Comparison of ENCODE assay signal across 15 cellular contexts in genomic region chr2:71884303-71885042, GRCh38.
DNase-seq lines count a peak whose midpoint lies in the region; ATAC-seq and TF ChIP-seq lines count a peak whose summit lies in the region.
"Had no signal": no experiment of that assay in that cellular context is flagged by ENCODE, and none has a peak within 500 bp of the region (broad histone marks: within the 10 kb centered on the region; RNA-seq: fewer than 3 reads in every experiment).

No MANE protein-coding gene starts in this region.

- H3K4me1 ChIP-seq in upper lobe of left lung, result peaks cover 17 to 29% (median 19%) of the 10 kb centered on the region in 4 donors

- H3K36me3 ChIP-seq in upper lobe of left lung, result no peaks in the 10 kb centered on the region
- H3K36me3 ChIP-seq: ovary had no signal

- DNase-seq in GM04504 (ENCODE audit: low read depth) (peak; percentile 64), NB4 (ENCODE audit: low read depth) (peak; percentile 50), coronary artery (ENCODE audit: low spot score) (peak; percentile 50), myocyte (ENCODE audit: low read depth) (peak; percentile 64), upper lobe of left lung (no peak)
- no peak for DNase-seq in activated CD8-positive, alpha-beta T cell treated with anti-CD3 and anti-CD28 coated beads, Interleukin-2, amount 10 ng/mL, durations not matched to agents 7 days and 5 days
- DNase-seq in effector CD4-positive, alpha-beta T cell, result no peak
- DNase-seq: activated CD4-positive, alpha-beta memory T cell treated with anti-CD3 and anti-CD28 coated beads, Interleukin-2, amount 10 ng/mL, durations not matched to agents 7 days and 5 days; amniotic stem cell; NCI-H510A; stimulated activated CD4-positive, alpha-beta T cell treated with anti-CD3 and anti-CD28 coated beads, Interleukin-4, amount 100 ng/mL, for 4 hours had no signal

- H3K36me3 Mint-ChIP-seq in activated CD8-positive, alpha-beta T cell treated with anti-CD3 and anti-CD28 coated beads, Interleukin-2, amount 10 ng/mL, durations not matched to agents 7 days and 5 days (ENCODE audit: low read depth), result no peaks in the 10 kb centered on the region

- H3K27me3 Mint-ChIP-seq in activated CD8-positive, alpha-beta T cell treated with anti-CD3 and anti-CD28 coated beads, Interleukin-2, amount 10 ng/mL, durations not matched to agents 7 days and 5 days (ENCODE audit: low read depth), result no peaks in the 10 kb centered on the region
- H3K27me3 Mint-ChIP-seq: activated CD4-positive, alpha-beta memory T cell treated with anti-CD3 and anti-CD28 coated beads, Interleukin-2, amount 10 ng/mL, durations not matched to agents 7 days and 5 days had no signal

- peaks cover 0 to 2% (median 0%) of the 10 kb centered on the region in 4 donors for H3K9me3 ChIP-seq in upper lobe of left lung
- H3K9me3 ChIP-seq: ovary had no signal

- TF ChIP-seq POLR2A in NB4 (IDR thresholded peaks at IDR 0.05; ENCODE audit: extremely low read depth, insufficient read length) (no peak), upper lobe of left lung (IDR thresholded peaks at IDR 0.05) (no peak)

- CTCF ChIA-PET in activated CD8-positive, alpha-beta T cell treated with anti-CD3 and anti-CD28 coated beads, Interleukin-2, amount 10 ng/mL, durations not matched to agents 7 days and 5 days (lab: Charles Lee), result no interaction called here

- no peak overlapping the region for H3K4me3 ChIP-seq in NB4 (ENCODE audit: low read depth, low read length)
- no peak overlapping the region for H3K4me3 ChIP-seq in coronary artery
- H3K4me3 ChIP-seq in upper lobe of left lung, result no peak overlapping the region
- H3K4me3 ChIP-seq: ovary, SK-N-MC had no signal

- no peaks in the 10 kb centered on the region for H3K4me1 Mint-ChIP-seq in activated CD8-positive, alpha-beta T cell treated with anti-CD3 and anti-CD28 coated beads, Interleukin-2, amount 10 ng/mL, durations not matched to agents 7 days and 5 days (ENCODE audit: low read depth)
- H3K4me1 Mint-ChIP-seq: activated CD4-positive, alpha-beta memory T cell treated with anti-CD3 and anti-CD28 coated beads, Interleukin-2, amount 10 ng/mL, durations not matched to agents 7 days and 5 days had no signal

- no peak for TF ChIP-seq CTCF in NB4 (IDR thresholded peaks at IDR 0.05; ENCODE audit: low read depth, low read length)
- TF ChIP-seq CTCF in coronary artery (IDR thresholded peaks at IDR 0.05), result no peak
- no peak for TF ChIP-seq CTCF in upper lobe of left lung (IDR thresholded peaks at IDR 0.05)

- H3K9me3 Mint-ChIP-seq in activated CD8-positive, alpha-beta T cell treated with anti-CD3 and anti-CD28 coated beads, Interleukin-2, amount 10 ng/mL, durations not matched to agents 7 days and 5 days (ENCODE audit: insufficient read depth), result no peaks in the 10 kb centered on the region
- H3K9me3 Mint-ChIP-seq: activated CD4-positive, alpha-beta memory T cell treated with anti-CD3 and anti-CD28 coated beads, Interleukin-2, amount 10 ng/mL, durations not matched to agents 7 days and 5 days had no signal

- 53 to 84% methylated on average over 2 to 7 of the region's 7 CpGs for WGBS in upper lobe of left lung, 2 donors

- no peaks in the 10 kb centered on the region for H3K27me3 ChIP-seq in upper lobe of left lung
- H3K27me3 ChIP-seq: ovary had no signal

- no peak overlapping the region for H3K4me3 Mint-ChIP-seq in activated CD8-positive, alpha-beta T cell treated with anti-CD3 and anti-CD28 coated beads, Interleukin-2, amount 10 ng/mL, durations not matched to agents 7 days and 5 days
- H3K4me3 Mint-ChIP-seq: activated CD4-positive, alpha-beta memory T cell treated with anti-CD3 and anti-CD28 coated beads, Interleukin-2, amount 10 ng/mL, durations not matched to agents 7 days and 5 days had no signal

- POLR2A ChIA-PET in activated CD8-positive, alpha-beta T cell treated with anti-CD3 and anti-CD28 coated beads, Interleukin-2, amount 10 ng/mL, durations not matched to agents 7 days and 5 days (lab: Charles Lee), result no interaction called here

- no peak overlapping the region for H3K27ac Mint-ChIP-seq in activated CD8-positive, alpha-beta T cell treated with anti-CD3 and anti-CD28 coated beads, Interleukin-2, amount 10 ng/mL, durations not matched to agents 7 days and 5 days
- H3K27ac Mint-ChIP-seq: activated CD4-positive, alpha-beta memory T cell treated with anti-CD3 and anti-CD28 coated beads, Interleukin-2, amount 10 ng/mL, durations not matched to agents 7 days and 5 days had no signal

- ATAC-seq in GM21447 (IDR thresholded peaks at IDR 0.05; ENCODE audit: unreplicated experiment) (no peak), upper lobe of left lung (ENCODE audit: low FRiP score in 2 of 2) (no peak)
- no peak for ATAC-seq in activated CD8-positive, alpha-beta T cell treated with anti-CD3 and anti-CD28 coated beads, Interleukin-2, amount 10 ng/mL, durations not matched to agents 7 days and 5 days

- TF ChIP-seq EP300 in upper lobe of left lung (IDR thresholded peaks at IDR 0.05), result no peak

- no peak overlapping the region for H3K27ac ChIP-seq in coronary artery
- H3K27ac ChIP-seq in upper lobe of left lung, result no peak overlapping the region
- H3K27ac ChIP-seq: epithelial cell of prostate, ovary, SK-N-MC had no signal

Comparison
In these comparisons a context has a peak if more than half of its experiments do, and no peak if none do; other contexts are left out.
1. DNase-seq: peak in GM04504 (single experiment), NB4 (single experiment), coronary artery (single experiment) and myocyte (single experiment); none in upper lobe of left lung (0 of 2), activated CD8-positive, alpha-beta T cell treated with anti-CD3 and anti-CD28 coated beads, Interleukin-2, amount 10 ng/mL, durations not matched to agents 7 days and 5 days (single experiment) and effector CD4-positive, alpha-beta T cell (single experiment).